ENCODE assay signal across 27 cellular contexts in genomic region chr18:4653418-4653817, GRCh38.
"Had no signal": no experiment of that assay in that cellular context is flagged by ENCODE, and none has a peak within 500 bp of the region (broad histone marks: within the 10 kb centered on the region; RNA-seq: fewer than 3 reads in every experiment).

No MANE protein-coding gene starts in this region.

- H3K36me3 ChIP-seq: stomach, suprapubic skin, thoracic aorta, thyroid gland, tibial artery, tibial nerve, transverse colon, upper lobe of left lung, upper lobe of right lung, uterus, vagina had no signal

- DNase-seq: stimulated activated CD4-positive, alpha-beta T cell treated with anti-CD3 and anti-CD28 coated beads, Interleukin-2, amount 100 ng/mL, for 48 hours; stimulated activated CD4-positive, alpha-beta T cell treated with anti-CD3 and anti-CD28 coated beads, Interleukin-4, amount 100 ng/mL, for 1 hour; stimulated activated CD4-positive, alpha-beta T cell treated with anti-CD3 and anti-CD28 coated beads, Interleukin-4, amount 100 ng/mL, for 24 hours; stimulated activated CD4-positive, alpha-beta T cell treated with anti-CD3 and anti-CD28 coated beads, Interleukin-4, amount 100 ng/mL, for 4 hours; stimulated activated CD8-positive, alpha-beta memory T cell treated with anti-CD3 and anti-CD28 coated beads, Interleukin-4, amount 100 ng/mL, for 48 hours; stimulated activated naive B cell treated with anti-CD40 and anti-IgM and Interleukin-4, amounts not matched to agents 10 μg/mL and 1 μg/mL and 100 μg/mL, for 72 hours; stimulated activated naive CD4-positive, alpha-beta T cell; stimulated activated naive CD4-positive, alpha-beta T cell treated with Interleukin-2 at 50 U/mL for 16 hours; stimulated activated naive CD8-positive, alpha-beta T cell treated with anti-CD3 and anti-CD28 coated beads, Interleukin-15, amount 100 ng/mL, for 72 hours; stimulated activated naive CD8-positive, alpha-beta T cell treated with anti-CD3 and anti-CD28 coated beads, Interleukin-15, Interleukin-2, amounts not matched to agents 100 U/mL and 50 U/mL, for 24 hours; stomach; substantia nigra; testis; thyroid gland; tibial artery; transverse colon; trophoblast cell; upper lobe of left lung; upper lobe of right lung; uterus had no signal

- H3K4me1 ChIP-seq: stomach, suprapubic skin, testis, thyroid gland, tibial nerve, transverse colon, upper lobe of left lung, upper lobe of right lung, uterus, vagina had no signal

- H3K27me3 ChIP-seq: stomach, suprapubic skin, testis, thyroid gland, tibial artery, tibial nerve, transverse colon, upper lobe of left lung, upper lobe of right lung, uterus, vagina had no signal

- ATAC-seq: stimulated activated effector memory CD8-positive, alpha-beta T cell treated with anti-CD3 and anti-CD28 coated beads, Interleukin-12 subunit alpha, Interleukin-12 subunit beta, amount 100 ng/mL, for 72 hours; stimulated activated memory B cell treated with anti-CD40 and anti-IgM and Interleukin-4, amounts not matched to agents 10 μg/mL and 1 μg/mL and 100 μg/mL, for 72 hours; stimulated activated naive B cell treated with anti-CD40 and anti-IgM and Interleukin-4, amounts not matched to agents 10 μg/mL and 1 μg/mL and 100 μg/mL, for 72 hours; stimulated activated naive CD8-positive, alpha-beta T cell treated with anti-CD3 and anti-CD28 coated beads, Interleukin-15, amount 100 ng/mL, for 72 hours; stimulated activated naive CD8-positive, alpha-beta T cell treated with anti-CD3 and anti-CD28 coated beads, Interleukin-15, Interleukin-2, amounts not matched to agents 100 U/mL and 50 U/mL, for 24 hours; upper lobe of right lung had no signal

- H3K4me3 ChIP-seq: stomach, suprapubic skin, testis, thoracic aorta, thyroid gland, tibial artery, tibial nerve, transverse colon, upper lobe of left lung, upper lobe of right lung, uterus, vagina had no signal

- H3K9me3 ChIP-seq: suprapubic skin, testis, thoracic aorta, thyroid gland, tibial artery, tibial nerve, transverse colon, upper lobe of left lung, upper lobe of right lung, uterus, vagina had no signal

- FAIRE-seq: urothelium cell line had no signal

- H3K27ac ChIP-seq: stomach, suprapubic skin, testis, thoracic aorta, thyroid gland, tibial artery, tibial nerve, transverse colon, upper lobe of left lung, upper lobe of right lung, uterus, vagina had no signal
